1 cellular context compared by ENCODE assay signal in the genomic region with DNA sequence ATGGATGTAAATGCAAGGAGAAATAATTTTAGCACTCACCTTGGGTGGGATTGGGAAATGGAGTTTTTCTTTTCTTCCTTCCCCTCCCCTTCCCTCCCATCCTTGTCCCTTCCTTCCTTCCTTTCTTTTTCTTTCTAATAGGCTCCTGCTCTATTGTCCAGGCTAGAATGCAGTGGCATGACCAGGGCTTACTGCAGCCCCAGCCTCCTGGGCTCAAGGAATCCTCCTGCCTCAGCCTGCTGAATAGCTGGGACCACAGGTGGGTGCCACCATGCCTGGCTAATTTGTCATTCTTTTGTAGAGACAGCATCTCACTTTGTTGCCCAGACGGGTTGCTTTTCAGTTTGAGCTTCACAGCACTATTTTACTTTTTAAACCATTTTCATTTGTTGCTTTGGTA.
TF ChIP-seq lines count a peak whose summit lies in the region.

No MANE protein-coding gene starts in this region.

TF ChIP-seq in WTC11, 78 proteins besides CTCF, POLR2A, EP300 and RAD21:
- TF ChIP-seq, protein P1, sequence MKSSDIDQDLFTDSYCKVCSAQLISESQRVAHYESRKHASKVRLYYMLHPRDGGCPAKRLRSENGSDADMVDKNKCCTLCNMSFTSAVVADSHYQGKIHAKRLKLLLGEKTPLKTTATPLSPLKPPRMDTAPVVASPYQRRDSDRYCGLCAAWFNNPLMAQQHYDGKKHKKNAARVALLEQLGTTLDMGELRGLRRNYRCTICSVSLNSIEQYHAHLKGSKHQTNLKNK (CRISPR knock-in tag; IDR thresholded peaks at IDR 0.05), result no peak
- TF ChIP-seq NR2C2 (CRISPR knock-in tag; IDR thresholded peaks at IDR 0.05), result no peak
- TF ChIP-seq, protein P2, sequence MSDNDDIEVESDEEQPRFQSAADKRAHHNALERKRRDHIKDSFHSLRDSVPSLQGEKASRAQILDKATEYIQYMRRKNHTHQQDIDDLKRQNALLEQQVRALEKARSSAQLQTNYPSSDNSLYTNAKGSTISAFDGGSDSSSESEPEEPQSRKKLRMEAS (CRISPR knock-in tag; IDR thresholded peaks at IDR 0.05), result no peak
- TF ChIP-seq ZNF671 (CRISPR knock-in tag; IDR thresholded peaks at IDR 0.05), result no peak
- TF ChIP-seq, protein P3, sequence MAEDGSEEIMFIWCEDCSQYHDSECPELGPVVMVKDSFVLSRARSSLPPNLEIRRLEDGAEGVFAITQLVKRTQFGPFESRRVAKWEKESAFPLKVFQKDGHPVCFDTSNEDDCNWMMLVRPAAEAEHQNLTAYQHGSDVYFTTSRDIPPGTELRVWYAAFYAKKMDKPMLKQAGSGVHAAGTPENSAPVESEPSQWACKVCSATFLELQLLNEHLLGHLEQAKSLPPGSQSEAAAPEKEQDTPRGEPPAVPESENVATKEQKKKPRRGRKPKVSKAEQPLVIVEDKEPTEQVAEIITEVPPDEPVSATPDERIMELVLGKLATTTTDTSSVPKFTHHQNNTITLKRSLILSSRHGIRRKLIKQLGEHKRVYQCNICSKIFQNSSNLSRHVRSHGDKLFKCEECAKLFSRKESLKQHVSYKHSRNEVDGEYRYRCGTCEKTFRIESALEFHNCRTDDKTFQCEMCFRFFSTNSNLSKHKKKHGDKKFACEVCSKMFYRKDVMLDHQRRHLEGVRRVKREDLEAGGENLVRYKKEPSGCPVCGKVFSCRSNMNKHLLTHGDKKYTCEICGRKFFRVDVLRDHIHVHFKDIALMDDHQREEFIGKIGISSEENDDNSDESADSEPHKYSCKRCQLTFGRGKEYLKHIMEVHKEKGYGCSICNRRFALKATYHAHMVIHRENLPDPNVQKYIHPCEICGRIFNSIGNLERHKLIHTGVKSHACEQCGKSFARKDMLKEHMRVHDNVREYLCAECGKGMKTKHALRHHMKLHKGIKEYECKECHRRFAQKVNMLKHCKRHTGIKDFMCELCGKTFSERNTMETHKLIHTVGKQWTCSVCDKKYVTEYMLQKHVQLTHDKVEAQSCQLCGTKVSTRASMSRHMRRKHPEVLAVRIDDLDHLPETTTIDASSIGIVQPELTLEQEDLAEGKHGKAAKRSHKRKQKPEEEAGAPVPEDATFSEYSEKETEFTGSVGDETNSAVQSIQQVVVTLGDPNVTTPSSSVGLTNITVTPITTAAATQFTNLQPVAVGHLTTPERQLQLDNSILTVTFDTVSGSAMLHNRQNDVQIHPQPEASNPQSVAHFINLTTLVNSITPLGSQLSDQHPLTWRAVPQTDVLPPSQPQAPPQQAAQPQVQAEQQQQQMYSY (CRISPR knock-in tag; IDR thresholded peaks at IDR 0.05), result no peak
- no peak for TF ChIP-seq CREM (CRISPR knock-in tag; IDR thresholded peaks at IDR 0.05)
- TF ChIP-seq, protein P4, sequence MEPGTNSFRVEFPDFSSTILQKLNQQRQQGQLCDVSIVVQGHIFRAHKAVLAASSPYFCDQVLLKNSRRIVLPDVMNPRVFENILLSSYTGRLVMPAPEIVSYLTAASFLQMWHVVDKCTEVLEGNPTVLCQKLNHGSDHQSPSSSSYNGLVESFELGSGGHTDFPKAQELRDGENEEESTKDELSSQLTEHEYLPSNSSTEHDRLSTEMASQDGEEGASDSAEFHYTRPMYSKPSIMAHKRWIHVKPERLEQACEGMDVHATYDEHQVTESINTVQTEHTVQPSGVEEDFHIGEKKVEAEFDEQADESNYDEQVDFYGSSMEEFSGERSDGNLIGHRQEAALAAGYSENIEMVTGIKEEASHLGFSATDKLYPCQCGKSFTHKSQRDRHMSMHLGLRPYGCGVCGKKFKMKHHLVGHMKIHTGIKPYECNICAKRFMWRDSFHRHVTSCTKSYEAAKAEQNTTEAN (CRISPR knock-in tag; IDR thresholded peaks at IDR 0.05), result no peak
- no peak for TF ChIP-seq FOXP1 (CRISPR knock-in tag; IDR thresholded peaks at IDR 0.05; ENCODE audit: borderline replicate concordance)
- no peak for TF ChIP-seq TCF7 (CRISPR knock-in tag; IDR thresholded peaks at IDR 0.05; ENCODE audit: low read depth)
- TF ChIP-seq RELA (CRISPR knock-in tag; IDR thresholded peaks at IDR 0.05; ENCODE audit: borderline replicate concordance), result no peak
- no peak for TF ChIP-seq FOXJ3 (CRISPR knock-in tag; IDR thresholded peaks at IDR 0.05; ENCODE audit: borderline replicate concordance)
